ENCODE assay signal across 8 cellular contexts in genomic region chr13:35475131-35475959, GRCh38. TPM values are rescaled to one million over a fixed set of nuclear protein-coding genes. Genes with fewer than 3 reads are reported as not detected.
DNase-seq lines count a peak whose midpoint lies in the region; ATAC-seq, FAIRE-seq and TF ChIP-seq lines count a peak whose summit lies in the region.

No MANE protein-coding gene starts in this region.

- TF ChIP-seq CTCF in epithelial cell of esophagus (IDR thresholded peaks at IDR 0.05; ENCODE audit: insufficient read depth, low read depth, low read length, missing control alignments): no peak
- TF ChIP-seq CTCF in mucosa of descending colon (IDR thresholded peaks at IDR 0.05): no peak

- H3K27me3 ChIP-seq in NT2/D1 (ENCODE audit: insufficient read depth, insufficient read length): peaks cover 97% of the 10 kb centered on the region

- ATAC-seq in mucosa of descending colon: peak; percentile 42
- no peak for ATAC-seq in GM21390 (IDR thresholded peaks at IDR 0.05; ENCODE audit: unreplicated experiment)

- H3K4me3 ChIP-seq in NT2/D1 (ENCODE audit: insufficient read length, low read depth) (peak overlapping the region; percentile 43), epithelial cell of esophagus (ENCODE audit: low read length) (peak overlapping the region; percentile 56), mucosa of descending colon (no peak overlapping the region)

- intact Hi-C loops in mucosa of descending colon (cut with DNase I, micrococcal nuclease): no loop called here

- FAIRE-seq in urothelium cell line (lab: Jason Lieb, UNC): no peak

- DNase-seq in GM03348 (ENCODE audit: low spot score) (peak; percentile 61), NT2/D1 (ENCODE audit: low read depth, low spot score) (no peak), epithelial cell of esophagus (ENCODE audit: low read depth) (peak; percentile 29), mucosa of descending colon (peak in 2 of 3 donors; percentile 9 to 32), urothelium cell line (ENCODE audit: low spot score) (peak; percentile 29)
- no peak for DNase-seq in stimulated activated CD4-positive, alpha-beta T cell treated with anti-CD3 and anti-CD28 coated beads, Interleukin-2, amount 100 ng/mL, for 48 hours
- no peak for DNase-seq in stimulated activated CD8-positive, alpha-beta memory T cell treated with anti-CD3 and anti-CD28 coated beads, Interleukin-4, amount 100 ng/mL, for 48 hours

- H3K9me3 ChIP-seq in NT2/D1 (ENCODE audit: insufficient read depth, low read length) (no peaks in the 10 kb centered on the region), mucosa of descending colon (no peaks in the 10 kb centered on the region)

- H3K9ac ChIP-seq in NT2/D1 (ENCODE audit: insufficient read length, low read depth): peak overlapping the region; percentile 21

- H3K36me3 ChIP-seq in NT2/D1 (ENCODE audit: insufficient read depth, insufficient read length, low read length) (no peaks in the 10 kb centered on the region), mucosa of descending colon (ENCODE audit: low read depth) (no peaks in the 10 kb centered on the region)

- H3K4me1 ChIP-seq in NT2/D1 (ENCODE audit: insufficient read depth, insufficient read length): no peaks in the 10 kb centered on the region
- no peaks in the 10 kb centered on the region for H3K4me1 ChIP-seq in mucosa of descending colon (ENCODE audit: low read depth)

RNA-seq across cellular contexts. Expression of gene MAB21L1, which starts 1.1 kb away (rescaled TPM):
- total RNA-seq in mucosa of descending colon: 1 to 10 TPM in 1 of 3 donors, under 1 TPM in 2; 0.12 to 2.2 (median 0.34) TPM

Comparison
In these comparisons a context has a peak if more than half of its experiments do, and no peak if none do; other contexts are left out.
1. DNase-seq: peak in GM03348 (single experiment), epithelial cell of esophagus (single experiment), mucosa of descending colon (2 of 3) and urothelium cell line (single experiment); none in NT2/D1 (single experiment), stimulated activated CD4-positive, alpha-beta T cell treated with anti-CD3 and anti-CD28 coated beads, Interleukin-2, amount 100 ng/mL, for 48 hours (0 of 2) and stimulated activated CD8-positive, alpha-beta memory T cell treated with anti-CD3 and anti-CD28 coated beads, Interleukin-4, amount 100 ng/mL, for 48 hours (single experiment).